24 cellular contexts compared by ENCODE assay signal in the genomic region with DNA sequence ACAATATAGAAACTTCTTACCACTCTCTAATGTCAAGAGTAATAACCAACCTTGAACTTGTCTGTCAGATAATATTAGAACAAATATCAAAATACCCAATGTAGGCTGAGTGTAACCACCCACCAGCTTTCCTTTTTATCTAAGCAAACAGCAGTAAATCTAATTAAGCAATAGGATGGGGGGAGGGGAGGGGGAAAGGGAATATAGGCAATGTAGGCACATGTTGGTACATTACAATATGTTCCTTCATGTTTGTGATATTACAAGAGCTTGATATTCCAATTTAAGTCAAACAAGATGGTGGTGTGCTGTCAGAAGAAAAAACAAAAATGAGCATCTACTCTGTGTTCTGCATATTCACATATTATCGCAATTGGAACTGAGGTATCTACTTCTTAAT.
DNase-seq lines count a peak whose midpoint lies in the region; ATAC-seq and TF ChIP-seq lines count a peak whose summit lies in the region.
"Had no signal": no experiment of that assay in that cellular context is flagged by ENCODE, and none has a peak within 500 bp of the region (broad histone marks: within the 10 kb centered on the region; RNA-seq: fewer than 3 reads in every experiment).

No MANE protein-coding gene starts in this region.

- no peak for TF ChIP-seq CTCF in NB4 (IDR thresholded peaks at IDR 0.05; ENCODE audit: low read depth, low read length)
- no peak for TF ChIP-seq CTCF in glutamatergic neuron (IDR thresholded peaks at IDR 0.05; ENCODE audit: partially characterized antibody, unreplicated experiment)

- peaks cover 5% of the 10 kb centered on the region for H3K9me3 Mint-ChIP-seq in glutamatergic neuron (ENCODE audit: unreplicated experiment)
- H3K9me3 Mint-ChIP-seq: CD14-positive monocyte; CD8-positive, alpha-beta memory T cell; T-cell had no signal

- intact Hi-C loops in left ventricle myocardium superior (cut with micrococcal nuclease) (no loop called here), cardiac septum (cut with DNase I) (no loop called here)

- H3K4me3 ChIP-seq in NB4 (ENCODE audit: low read depth, low read length) = no peak overlapping the region
- H3K4me3 ChIP-seq: MG63, SJSA1 had no signal

- DNase-seq in DMS 273 (lab: John Stamatoyannopoulos, UW; ENCODE audit: unreplicated experiment) = peak; percentile 30
- no peak for DNase-seq in DMS 273 treated with DMSO at 0.1 percent for 48 hours (lab: John Stamatoyannopoulos, UW)
- DNase-seq in NB4 (ENCODE audit: low read depth) = peak; percentile 21
- DNase-seq in amniotic epithelial cell (ENCODE audit: low read depth) = peak; percentile 45
- DNase-seq in glutamatergic neuron = no peak
- DNase-seq in left ventricle myocardium superior = no peak
- no peak for DNase-seq in cardiac septum (ENCODE audit: low spot score)
- DNase-seq: CD8-positive, alpha-beta memory T cell; DMS153; GOT3; KBM-7; MG63; NCI-H1092; NCI-H1436 treated with DMSO at 0.1 percent for 48 hours; NCI-H1930; NCI-H2107; PC-3; T-cell had no signal

- H3K36me3 Mint-ChIP-seq in glutamatergic neuron (ENCODE audit: unreplicated experiment) = no peaks in the 10 kb centered on the region

- no peak for ATAC-seq in left ventricle myocardium superior
- ATAC-seq in GM18519 (IDR thresholded peaks at IDR 0.05; ENCODE audit: low FRiP score, unreplicated experiment) = no peak
- ATAC-seq: HCT116, PC-3, Right ventricle myocardium inferior, T-cell had no signal

- H3K4me3 Mint-ChIP-seq in glutamatergic neuron (ENCODE audit: unreplicated experiment) = peak overlapping the region; percentile 36
- H3K4me3 Mint-ChIP-seq: B cell; CD14-positive monocyte; CD8-positive, alpha-beta memory T cell; T-cell had no signal

- peaks cover 73% of the 10 kb centered on the region for H3K4me1 Mint-ChIP-seq in glutamatergic neuron (ENCODE audit: low read depth, unreplicated experiment)

- H3K27ac Mint-ChIP-seq in glutamatergic neuron (ENCODE audit: unreplicated experiment) = peak overlapping the region; percentile 96
- H3K27ac Mint-ChIP-seq: B cell; CD14-positive monocyte; CD8-positive, alpha-beta memory T cell; T-cell had no signal

- H3K27me3 Mint-ChIP-seq in glutamatergic neuron (ENCODE audit: unreplicated experiment) = peaks cover 2% of the 10 kb centered on the region
- H3K27me3 Mint-ChIP-seq: B cell, T-cell had no signal

- no peak for TF ChIP-seq POLR2A in NB4 (IDR thresholded peaks at IDR 0.05; ENCODE audit: extremely low read depth, insufficient read length)

Comparison
In these comparisons a context has a peak if more than half of its experiments do, and no peak if none do; other contexts are left out.
1. DNase-seq: peak in DMS 273 (single experiment), NB4 (single experiment) and amniotic epithelial cell (single experiment); none in DMS 273 treated with DMSO at 0.1 percent for 48 hours (single experiment), glutamatergic neuron (single experiment), left ventricle myocardium superior (single experiment) and cardiac septum (single experiment).